In the genomic region with DNA sequence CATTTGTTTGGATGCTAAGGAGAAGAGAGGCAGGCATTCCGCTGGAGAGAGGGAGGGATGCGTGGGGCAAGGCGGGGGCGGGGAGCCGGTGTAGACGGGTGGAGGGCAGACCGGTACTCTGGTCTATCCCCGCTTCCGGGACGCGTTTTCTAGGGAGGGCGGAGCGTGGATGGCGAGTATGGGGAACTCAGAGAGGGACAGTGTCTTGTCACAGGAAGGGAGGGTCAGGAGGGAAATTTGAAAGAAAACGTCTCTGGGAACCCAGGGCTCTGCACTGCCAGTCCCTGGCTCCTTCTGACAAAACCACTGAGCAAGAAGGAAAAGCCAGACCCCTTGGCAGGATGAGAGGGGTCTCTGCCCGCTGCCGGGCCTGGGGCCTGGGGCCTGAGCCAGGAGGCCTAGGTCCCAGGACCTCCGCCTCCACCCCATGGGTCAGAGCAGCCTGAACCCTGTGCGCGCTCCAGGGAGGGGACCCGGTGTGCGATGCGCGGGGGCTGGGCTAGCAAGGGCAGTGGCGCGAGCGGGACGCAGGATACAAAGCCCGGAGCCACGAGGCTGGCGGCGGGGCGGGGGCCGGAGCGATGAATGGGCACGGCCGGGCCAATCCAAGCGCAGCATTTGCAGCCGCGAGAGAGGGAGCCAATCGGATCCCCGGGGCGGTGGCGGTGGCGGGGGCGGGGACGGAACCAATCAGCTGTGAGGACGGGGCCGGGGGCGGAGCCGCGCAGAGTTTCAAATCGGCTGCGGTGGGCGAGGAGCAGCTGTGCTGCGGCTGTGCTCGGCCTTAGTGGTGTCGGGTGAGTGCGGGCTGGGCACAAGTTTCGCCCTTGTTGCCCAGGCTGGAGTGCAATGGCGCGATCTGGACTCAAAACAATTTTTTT, we compare ENCODE assay signal across 1 cellular context.
TF ChIP-seq lines count a peak whose summit lies in the region.

A gene with protein sequence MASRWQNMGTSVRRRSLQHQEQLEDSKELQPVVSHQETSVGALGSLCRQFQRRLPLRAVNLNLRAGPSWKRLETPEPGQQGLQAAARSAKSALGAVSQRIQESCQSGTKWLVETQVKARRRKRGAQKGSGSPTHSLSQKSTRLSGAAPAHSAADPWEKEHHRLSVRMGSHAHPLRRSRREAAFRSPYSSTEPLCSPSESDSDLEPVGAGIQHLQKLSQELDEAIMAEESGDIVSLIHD (plus strand): TSS at position 764 of the 881 bp plus-strand sequence. CDS start 656 bp downstream, outside the sequence.

TF ChIP-seq in SK-N-SH, 30 proteins besides CTCF, POLR2A, EP300 and RAD21 (continued from another document):
- TF ChIP-seq MXI1 (IDR thresholded peaks at IDR 0.05; ENCODE audit: low read depth, low read length) = peak; percentile 95
- peak; percentile 74 for TF ChIP-seq ELF1 (IDR thresholded peaks at IDR 0.05)
- peak; percentile 99; the same call in 1 of the 2 replicates for TF ChIP-seq SIN3A (IDR thresholded peaks at IDR 0.05; ENCODE audit: borderline replicate concordance, low read depth, low read length)
- TF ChIP-seq USF1 (IDR thresholded peaks at IDR 0.05; ENCODE audit: borderline replicate concordance, low read depth) = peak; percentile 26; the same call in 1 of the 2 replicates
- TF ChIP-seq NRF1 (IDR thresholded peaks at IDR 0.05; ENCODE audit: low read depth, low read length) = no peak; the same call in 1 of the 2 replicates
- TF ChIP-seq, protein P1, sequence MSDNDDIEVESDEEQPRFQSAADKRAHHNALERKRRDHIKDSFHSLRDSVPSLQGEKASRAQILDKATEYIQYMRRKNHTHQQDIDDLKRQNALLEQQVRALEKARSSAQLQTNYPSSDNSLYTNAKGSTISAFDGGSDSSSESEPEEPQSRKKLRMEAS (IDR thresholded peaks at IDR 0.05; ENCODE audit: low read depth) = peak; percentile 97
- TF ChIP-seq EZH2phosphoT487 (IDR thresholded peaks at IDR 0.05; ENCODE audit: borderline replicate concordance, low read depth) = no peak
- TF ChIP-seq, protein P2, sequence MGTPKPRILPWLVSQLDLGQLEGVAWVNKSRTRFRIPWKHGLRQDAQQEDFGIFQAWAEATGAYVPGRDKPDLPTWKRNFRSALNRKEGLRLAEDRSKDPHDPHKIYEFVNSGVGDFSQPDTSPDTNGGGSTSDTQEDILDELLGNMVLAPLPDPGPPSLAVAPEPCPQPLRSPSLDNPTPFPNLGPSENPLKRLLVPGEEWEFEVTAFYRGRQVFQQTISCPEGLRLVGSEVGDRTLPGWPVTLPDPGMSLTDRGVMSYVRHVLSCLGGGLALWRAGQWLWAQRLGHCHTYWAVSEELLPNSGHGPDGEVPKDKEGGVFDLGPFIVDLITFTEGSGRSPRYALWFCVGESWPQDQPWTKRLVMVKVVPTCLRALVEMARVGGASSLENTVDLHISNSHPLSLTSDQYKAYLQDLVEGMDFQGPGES (IDR thresholded peaks at IDR 0.05; ENCODE audit: low read depth, low read length) = peak; percentile 36; the same call in 1 of the 2 replicates
- peak; percentile 61 for TF ChIP-seq CHD2 (IDR thresholded peaks at IDR 0.05; ENCODE audit: low read length, partially characterized antibody)
- no peak for TF ChIP-seq TEAD4 (IDR thresholded peaks at IDR 0.05; ENCODE audit: borderline replicate concordance, insufficient read depth)
